9 cellular contexts compared by ENCODE assay signal in the genomic region with DNA sequence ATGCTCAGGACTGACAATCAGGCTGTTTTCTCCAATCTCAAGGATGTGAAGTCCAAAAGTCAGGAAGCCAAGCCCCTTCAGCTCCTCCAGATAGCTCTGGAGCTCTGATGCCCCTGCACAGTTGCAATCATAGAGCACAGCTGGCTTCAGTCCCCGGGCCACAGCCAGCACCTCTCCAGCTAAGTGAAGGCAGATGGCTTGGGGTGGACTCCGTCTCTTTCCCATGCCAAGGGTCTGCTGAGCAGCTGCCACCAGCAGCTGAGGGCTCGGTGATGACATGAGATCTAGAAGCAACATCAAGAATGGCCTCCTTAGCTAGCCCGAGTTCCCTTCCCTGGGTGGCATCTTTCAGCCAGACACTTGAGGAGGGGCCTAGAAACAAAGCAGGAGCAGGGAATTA. TPM values are rescaled to one million over a fixed set of nuclear protein-coding genes. Genes with fewer than 3 reads are reported as not detected.
A peak's percentile ranks its signal among the peaks of the same experiment; 100 is the strongest.
DNase-seq lines count a peak whose midpoint lies in the region; ATAC-seq, FAIRE-seq and TF ChIP-seq lines count a peak whose summit lies in the region.
"Had no signal": no experiment of that assay in that cellular context is flagged by ENCODE, and none has a peak within 500 bp of the region (broad histone marks: within the 10 kb centered on the region; RNA-seq: fewer than 3 reads in every experiment).

No MANE protein-coding gene starts in this region.

- no peak for ATAC-seq in heart right ventricle
- ATAC-seq in Right ventricle myocardium inferior = no peak
- no peak for ATAC-seq in activated B cell treated with CpG ODN at 0.5 μM for 24 hours (ENCODE audit: low read depth)
- ATAC-seq in GM18511 (IDR thresholded peaks at IDR 0.05; ENCODE audit: unreplicated experiment) = no peak
- no peak for ATAC-seq in gastroesophageal sphincter

- CTCF ChIA-PET in activated B cell treated with CpG ODN at 0.5 μM for 24 hours (lab: Charles Lee) = interaction anchor here (0.6 to 1.6 kb wide), 4 partner anchors 8 to 35 kb away, joined by 3 to 4 read pairs (median 4); no protein-coding TSS in a partner anchor

- H3K27ac Mint-ChIP-seq in activated B cell treated with CpG ODN at 0.5 μM for 24 hours = peak overlapping the region; percentile 98

- peaks cover 48% of the 10 kb centered on the region for H3K36me3 Mint-ChIP-seq in activated B cell treated with CpG ODN at 0.5 μM for 24 hours (ENCODE audit: low read depth)

- H3K9ac ChIP-seq in iPS-20b (ENCODE audit: low read depth, low read length) = peak overlapping the region; percentile 97; the same call in 1 of the 2 replicates

- peaks cover 3% of the 10 kb centered on the region for H3K9me3 Mint-ChIP-seq in activated B cell treated with CpG ODN at 0.5 μM for 24 hours

- H3K36me3 ChIP-seq in heart right ventricle = peaks cover 0 to 47% (median 0%) of the 10 kb centered on the region in 9 donors
- peaks cover 5% of the 10 kb centered on the region; the same call in 1 of the 2 replicates for H3K36me3 ChIP-seq in iPS-20b (ENCODE audit: insufficient read depth, low read depth, low read length)
- H3K36me3 ChIP-seq in suprapubic skin = peaks cover 2% of the 10 kb centered on the region
- H3K36me3 ChIP-seq in gastroesophageal sphincter = no peaks in the 10 kb centered on the region

- DNase-seq in heart right ventricle (no peak), Right ventricle myocardium inferior (ENCODE audit: missing footprints) (no peak), activated B cell treated with CpG ODN at 0.5 μM for 24 hours (no peak), suprapubic skin (ENCODE audit: low spot score in 2 of 2) (no peak), RCC 7860 (ENCODE audit: low spot score) (no peak)
- DNase-seq: GF-D8 had no signal

- H3K27me3 ChIP-seq in heart right ventricle (peaks cover 0 to 10% (median 0%) of the 10 kb centered on the region in 7 donors), iPS-20b (ENCODE audit: insufficient read depth, low read length) (peaks cover 28% of the 10 kb centered on the region; the same call in 1 of the 2 replicates), suprapubic skin (no peaks in the 10 kb centered on the region), gastroesophageal sphincter (no peaks in the 10 kb centered on the region)

- peaks cover 8% of the 10 kb centered on the region for H3K27me3 Mint-ChIP-seq in activated B cell treated with CpG ODN at 0.5 μM for 24 hours

- no peak for FAIRE-seq in RCC 7860 (lab: Jason Lieb, UNC)

- H3K4me1 Mint-ChIP-seq in activated B cell treated with CpG ODN at 0.5 μM for 24 hours = peaks cover 20% of the 10 kb centered on the region

- TF ChIP-seq EP300 in suprapubic skin (IDR thresholded peaks at IDR 0.05) (no peak), gastroesophageal sphincter (IDR thresholded peaks at IDR 0.05) (no peak)

- H3K9me3 ChIP-seq in heart right ventricle (no peaks in the 10 kb centered on the region), iPS-20b (ENCODE audit: insufficient read depth, low read depth, low read length) (no peaks in the 10 kb centered on the region; the same call in 1 of the 2 replicates), suprapubic skin (no peaks in the 10 kb centered on the region), gastroesophageal sphincter (no peaks in the 10 kb centered on the region)

- POLR2A ChIA-PET in activated B cell treated with CpG ODN at 0.5 μM for 24 hours (lab: Charles Lee) = interaction anchor here (0.6 to 3.5 kb wide), 7 partner anchors 9 to 45 kb away, joined by 3 to 50 read pairs (median 9); a partner anchor contains a TSS

- 43 to 55% methylated on average over 4 of the region's 4 CpGs for WGBS in heart right ventricle, 2 donors
- 36% methylated on average over 4 of the region's 4 CpGs for WGBS in suprapubic skin
- 88% methylated on average over 1 of the region's 4 CpGs; no CpG with 5 or more reads in 1 of the 2 donors for WGBS in gastroesophageal sphincter (ENCODE audit: low coverage in 1 of 2), 2 donors

- H3K4me3 ChIP-seq in heart right ventricle (peak overlapping the region in 7 of 10 donors; percentile 57 to 79 (median 64)), iPS-20b (ENCODE audit: low read length) (peak overlapping the region; percentile 98), suprapubic skin (peak overlapping the region; percentile 78), gastroesophageal sphincter (peak overlapping the region in 1 of 2 donors; percentile 58)

- peaks cover 0 to 55% (median 31%) of the 10 kb centered on the region in 9 donors for H3K4me1 ChIP-seq in heart right ventricle
- H3K4me1 ChIP-seq in iPS-20b (ENCODE audit: insufficient read depth, low read length) = no peaks in the 10 kb centered on the region
- peaks cover 50% of the 10 kb centered on the region for H3K4me1 ChIP-seq in suprapubic skin
- peaks cover 7 to 44% (median 12%) of the 10 kb centered on the region in 3 donors for H3K4me1 ChIP-seq in gastroesophageal sphincter

- no peak for TF ChIP-seq POLR2A in suprapubic skin (IDR thresholded peaks at IDR 0.05)
- TF ChIP-seq POLR2A in gastroesophageal sphincter (IDR thresholded peaks at IDR 0.05) = no peak

- TF ChIP-seq CTCF in heart right ventricle (IDR thresholded peaks at IDR 0.05) (no peak), activated B cell treated with CpG ODN at 0.5 μM for 24 hours (IDR thresholded peaks at IDR 0.05) (no peak), suprapubic skin (IDR thresholded peaks at IDR 0.05) (no peak), gastroesophageal sphincter (IDR thresholded peaks at IDR 0.05) (no peak)

- peak overlapping the region in 2 of 10 donors; percentile 3 to 79 for H3K27ac ChIP-seq in heart right ventricle
- no peak overlapping the region for H3K27ac ChIP-seq in iPS-20b (ENCODE audit: low read length)
- H3K27ac ChIP-seq in suprapubic skin = no peak overlapping the region
- no peak overlapping the region for H3K27ac ChIP-seq in gastroesophageal sphincter

- intact Hi-C loops in heart right ventricle (cut with DNase I) (loop anchor here in 1 of 10 donors (5.0 kb wide), 1 partner anchor 44 kb away; a partner anchor contains a TSS), Right ventricle myocardium inferior (cut with DNase I) (loop anchor here (5.0 kb wide), 1 partner anchor 36 kb away; no protein-coding TSS in a partner anchor), activated B cell treated with CpG ODN at 0.5 μM for 24 hours (cut with micrococcal nuclease) (loop anchor here (1.0 to 10.0 kb wide), 4 partner anchors 27 to 1544 kb away; a partner anchor contains a TSS)

- peak overlapping the region; percentile 99 for H3K4me3 Mint-ChIP-seq in activated B cell treated with CpG ODN at 0.5 μM for 24 hours

RNA-seq across cellular contexts. Expression of a gene that starts 1.0 kb away (rescaled TPM):
- total RNA-seq in heart right ventricle (1 to 10 TPM; 1.2 to 2.8 (median 1.9) TPM), Right ventricle myocardium inferior (1.8 TPM), activated B cell treated with CpG ODN at 0.5 μM for 24 hours (3.7 TPM in 2 replicates), suprapubic skin (10 to 100 TPM; 10.1 to 18.1 (median 15.1) TPM), gastroesophageal sphincter (1 to 10 TPM in 1 of 4 donors, under 1 TPM in 3; 0.64 to 1.3 (median 0.87) TPM)
- polyA plus RNA-seq in heart right ventricle = 1 to 10 TPM; 1.0 to 1.2 TPM

RNA-seq across cellular contexts. Expression of a gene that starts 22.6 kb away (rescaled TPM):
- total RNA-seq in heart right ventricle (10 to 100 TPM; 25.1 to 69.4 (median 43.8) TPM), Right ventricle myocardium inferior (29.7 TPM), activated B cell treated with CpG ODN at 0.5 μM for 24 hours (0.42 and 0.81 TPM in 2 replicates), suprapubic skin (100 to 1,000 TPM; 195 to 235 (median 227) TPM), gastroesophageal sphincter (1 to 10 TPM; 1.2 to 6.8 (median 2.8) TPM)
- polyA plus RNA-seq in heart right ventricle = 10 to 100 TPM in 1 of 2 donors, 1 to 10 TPM in 1; 1.2 to 11.3 TPM

RNA-seq across cellular contexts. Expression of a gene that starts 27.5 kb away (rescaled TPM):
- total RNA-seq in heart right ventricle (1 to 10 TPM in 4 of 10 donors, under 1 TPM in 6; 0.45 to 8.0 (median 0.85) TPM), Right ventricle myocardium inferior (1.7 TPM), activated B cell treated with CpG ODN at 0.5 μM for 24 hours (158 and 166 TPM in 2 replicates), suprapubic skin (1 to 10 TPM in 3 of 4 donors, not detected in 1; 1.6 to 3.1 (median 2.0) TPM), gastroesophageal sphincter (1 to 10 TPM in 3 of 4 donors, under 1 TPM in 1; 0.77 to 5.7 (median 3.5) TPM)
- under 1 TPM; 0.58 to 0.59 TPM for polyA plus RNA-seq in heart right ventricle

RNA-seq across cellular contexts. Expression of a gene that starts 44.4 kb away (rescaled TPM):
- total RNA-seq in heart right ventricle = 1 to 10 TPM; 2.3 to 4.2 (median 3.4) TPM
- polyA plus RNA-seq in heart right ventricle = 1 to 10 TPM in 1 of 2 donors, under 1 TPM in 1; 0.73 to 1.5 TPM
- total RNA-seq in Right ventricle myocardium inferior = 2.6 TPM
- total RNA-seq in activated B cell treated with CpG ODN at 0.5 μM for 24 hours = 13.3 and 15.4 TPM in 2 replicates
- total RNA-seq in suprapubic skin = 10 to 100 TPM in 3 of 4 donors, 1 to 10 TPM in 1; 9.6 to 17.9 (median 11.6) TPM
- 1 to 10 TPM; 4.5 to 8.7 (median 8.0) TPM for total RNA-seq in gastroesophageal sphincter

Comparison
In these comparisons a context has a peak if more than half of its experiments do, and no peak if none do; other contexts are left out.
1. RNA of a gene that starts 27.5 kb away (total RNA-seq): 158 to 166 TPM in activated B cell treated with CpG ODN at 0.5 μM for 24 hours; 0.77 to 5.7 TPM in gastroesophageal sphincter, 1.6 to 3.1 TPM in suprapubic skin, 1.7 TPM in Right ventricle myocardium inferior (single experiment) and 0.45 to 8.0 TPM in heart right ventricle; every median in the first group is over 10 times any median in the second.